22 cellular contexts compared by ENCODE assay signal in genomic region chr5:15717002-15717401, GRCh38.
DNase-seq lines count a peak whose midpoint lies in the region; ATAC-seq and TF ChIP-seq lines count a peak whose summit lies in the region.
"Had no signal": no experiment of that assay in that cellular context is flagged by ENCODE, and none has a peak within 500 bp of the region (broad histone marks: within the 10 kb centered on the region; RNA-seq: fewer than 3 reads in every experiment).

No MANE protein-coding gene starts in this region.

- H3K4me1 ChIP-seq in adrenal gland (replicated peaks in 1 of 2) (peaks cover 20 to 57% of the 10 kb centered on the region in 2 donors), breast epithelium (no peaks in the 10 kb centered on the region)

- ATAC-seq in sciatic nerve (peak; percentile 35), HG02973 (IDR thresholded peaks at IDR 0.05; ENCODE audit: unreplicated experiment) (no peak)
- ATAC-seq: gastroesophageal sphincter had no signal

- peak in 1 of 2 donors; percentile 12 for TF ChIP-seq POLR2A in adrenal gland (IDR thresholded peaks at IDR 0.05)
- no peak for TF ChIP-seq POLR2A in breast epithelium (IDR thresholded peaks at IDR 0.05)

- intact Hi-C loops in adrenal gland (cut with DNase I), result no loop called here
- intact Hi-C loops in sciatic nerve (cut with DNase I), result no loop called here
- intact Hi-C loops in breast epithelium (cut with DNase I; ENCODE audit: low total_unique reads), result no loop called here

- DNase-seq in HCEC 1CT (peak; percentile 54), adrenal gland (peak in 5 of 7 donors; percentile 29 to 59 (median 45)), fibroblast of pulmonary artery (ENCODE audit: low read depth) (peak; percentile 21), sciatic nerve (ENCODE audit: low spot score) (no peak), breast epithelium (ENCODE audit: low spot score in 2 of 2) (no peak), progenitor cell of endocrine pancreas (ENCODE audit: low spot score, unreplicated experiment) (no peak)
- DNase-seq: AML-193; central memory CD4-positive, alpha-beta T cell; DMS79; Karpas-422; NCI-H2081; NCI-H510A treated with DMSO at 0.1 percent for 48 hours; nephron progenitor cell; posterior cingulate gyrus; stimulated activated CD4-positive, alpha-beta T cell treated with anti-CD3 and anti-CD28 coated beads, Interleukin-4, amount 100 ng/mL, for 24 hours; stomach had no signal

- H3K4me1 Mint-ChIP-seq in progenitor cell of endocrine pancreas (ENCODE audit: low read depth), result peaks cover 10% of the 10 kb centered on the region

- no peak overlapping the region for H3K4me3 ChIP-seq in adrenal gland
- no peak overlapping the region for H3K4me3 ChIP-seq in fibroblast of pulmonary artery (replicated peaks; ENCODE audit: low read depth, low read length)
- no peak overlapping the region for H3K4me3 ChIP-seq in breast epithelium
- H3K4me3 ChIP-seq: gastroesophageal sphincter, skin epidermis, stomach had no signal

- H3K27ac Mint-ChIP-seq in progenitor cell of endocrine pancreas, result no peak overlapping the region
- H3K27ac Mint-ChIP-seq: activated naive CD8-positive, alpha-beta T cell; nephron progenitor cell; type B pancreatic cell had no signal

- H3K4me3 Mint-ChIP-seq in progenitor cell of endocrine pancreas (ENCODE audit: low read depth), result no peak overlapping the region
- H3K4me3 Mint-ChIP-seq: activated naive CD8-positive, alpha-beta T cell; nephron progenitor cell; type B pancreatic cell had no signal

- no peaks in the 10 kb centered on the region for H3K36me3 ChIP-seq in adrenal gland (replicated peaks in 1 of 2)
- no peaks in the 10 kb centered on the region for H3K36me3 ChIP-seq in breast epithelium
- H3K36me3 ChIP-seq: gastroesophageal sphincter, stomach had no signal

- no peaks in the 10 kb centered on the region for H3K27me3 Mint-ChIP-seq in progenitor cell of endocrine pancreas
- H3K27me3 Mint-ChIP-seq: activated naive CD8-positive, alpha-beta T cell; type B pancreatic cell had no signal

- 40 to 58% (median 45%) methylated on average over 4 of the region's 4 CpGs for WGBS in adrenal gland, 4 donors

- H3K27ac ChIP-seq in adrenal gland (peak overlapping the region in 3 of 5 donors; percentile 38 to 65 (median 42)), breast epithelium (peak overlapping the region in 1 of 2 donors; percentile 32)
- H3K27ac ChIP-seq: epithelial cell of prostate, gastroesophageal sphincter, skin epidermis, stomach had no signal

- H3K9me3 Mint-ChIP-seq in progenitor cell of endocrine pancreas (ENCODE audit: low read depth), result no peaks in the 10 kb centered on the region
- H3K9me3 Mint-ChIP-seq: type B pancreatic cell had no signal

- H3K9me3 ChIP-seq in adrenal gland (replicated peaks in 1 of 3) (no peaks in the 10 kb centered on the region), breast epithelium (no peaks in the 10 kb centered on the region)
- H3K9me3 ChIP-seq: gastroesophageal sphincter, stomach had no signal

- TF ChIP-seq CTCF in adrenal gland (IDR thresholded peaks at IDR 0.05) (no peak), fibroblast of pulmonary artery (IDR thresholded peaks at IDR 0.05; ENCODE audit: low read length, missing control alignments) (no peak), breast epithelium (IDR thresholded peaks at IDR 0.05) (no peak), progenitor cell of endocrine pancreas (IDR thresholded peaks at IDR 0.05; ENCODE audit: unreplicated experiment) (no peak)

- H3K27me3 ChIP-seq in adrenal gland (no peaks in the 10 kb centered on the region), breast epithelium (no peaks in the 10 kb centered on the region)
- H3K27me3 ChIP-seq: gastroesophageal sphincter, stomach had no signal

- H3K36me3 Mint-ChIP-seq in progenitor cell of endocrine pancreas (ENCODE audit: insufficient read depth), result no peaks in the 10 kb centered on the region
- H3K36me3 Mint-ChIP-seq: activated naive CD8-positive, alpha-beta T cell had no signal

Comparison
In these comparisons a context has a peak if more than half of its experiments do, and no peak if none do; other contexts are left out.
1. DNase-seq: peak in HCEC 1CT (single experiment), adrenal gland (5 of 7) and fibroblast of pulmonary artery (single experiment); none in sciatic nerve (single experiment), breast epithelium (0 of 2) and progenitor cell of endocrine pancreas (single experiment).